In the genomic region with DNA sequence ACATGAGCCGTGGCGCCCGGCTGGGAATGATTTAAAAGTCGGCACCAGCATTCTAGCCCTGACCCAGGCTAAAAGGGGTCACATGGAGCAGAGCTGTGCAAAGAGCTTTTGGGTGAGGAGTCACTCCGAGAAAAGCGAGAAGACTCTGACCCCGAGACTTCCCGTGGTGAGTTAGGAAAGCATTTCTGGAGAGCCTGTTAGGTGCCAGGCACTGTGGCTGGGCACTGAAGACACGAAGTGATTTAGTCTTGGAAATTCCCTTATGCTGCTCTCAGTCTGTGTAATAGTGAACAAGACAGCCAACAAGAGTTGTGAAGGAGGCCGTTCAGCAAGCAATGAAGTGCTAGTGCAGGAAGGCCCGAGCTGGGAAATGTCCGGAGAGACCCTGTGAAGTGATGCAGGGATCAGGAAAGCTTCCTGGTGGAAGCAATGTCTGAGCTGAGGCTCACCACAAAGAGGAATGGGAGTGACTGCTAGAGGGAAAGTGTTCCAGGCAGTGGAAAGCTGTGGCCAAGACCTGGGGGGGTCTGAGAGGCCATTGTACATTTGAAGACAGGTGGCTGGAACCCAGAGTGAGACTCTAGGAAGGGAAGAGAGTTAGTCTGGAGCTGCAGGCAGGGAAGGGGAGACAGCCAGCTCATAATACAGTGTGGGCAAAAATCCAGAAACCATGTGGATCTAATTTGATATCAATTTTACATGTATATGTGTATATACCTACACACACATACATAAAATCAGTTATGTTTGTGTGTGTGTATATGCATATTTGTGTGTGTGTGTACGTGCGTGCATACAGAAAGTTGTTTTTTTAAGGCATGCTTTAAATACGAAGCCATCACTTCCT, we compare ENCODE assay signal across 1 cellular context.
TF ChIP-seq lines count a peak whose summit lies in the region.

No MANE protein-coding gene starts in this region.

TF ChIP-seq in H1, 55 proteins besides CTCF, POLR2A, EP300 and RAD21:
- TF ChIP-seq HDAC2 (IDR thresholded peaks at IDR 0.05; ENCODE audit: borderline replicate concordance in 1 of 2, low read depth in 2 of 2, low read length in 2 of 2): no peak
